ENCODE assay signal across 7 cellular contexts in the genomic region with DNA sequence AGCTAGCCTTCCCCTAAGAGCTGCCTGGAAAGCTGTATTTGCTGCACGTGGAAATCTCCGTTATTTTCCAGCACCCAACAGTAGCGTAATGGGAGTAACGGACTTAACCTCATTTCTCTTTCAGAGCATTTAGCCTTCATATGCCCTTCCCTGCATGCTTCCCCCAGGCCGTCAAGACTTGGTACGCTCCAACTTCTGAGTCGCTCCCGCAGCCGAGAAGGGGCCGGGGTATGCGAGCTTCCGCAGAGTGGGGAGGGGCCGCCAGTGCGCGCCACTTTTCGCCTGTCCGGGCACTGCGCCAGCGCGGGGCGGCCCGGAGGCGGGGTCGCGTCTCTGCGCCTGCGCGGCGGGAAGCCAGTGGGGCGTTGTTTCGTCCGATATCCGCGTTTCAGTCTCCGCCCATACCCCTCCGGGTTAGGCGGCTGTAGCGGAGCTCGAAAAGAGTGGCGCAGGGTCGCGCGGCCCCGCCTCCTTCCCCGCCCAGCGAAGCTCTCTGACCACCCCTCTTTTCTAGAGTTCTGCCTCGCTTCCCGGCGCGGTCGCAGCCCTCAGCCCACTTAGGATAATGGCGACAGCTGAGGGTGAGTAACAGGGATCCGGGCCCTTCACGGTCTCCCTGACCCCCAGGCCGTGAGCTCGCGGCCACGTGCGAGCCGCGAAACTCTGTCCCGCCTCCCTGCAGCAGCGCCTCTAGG. TPM values are rescaled to one million over a fixed set of nuclear protein-coding genes. Genes with fewer than 3 reads are reported as not detected.
DNase-seq lines count a peak whose midpoint lies in the region; ATAC-seq, FAIRE-seq and TF ChIP-seq lines count a peak whose summit lies in the region.

Gene PAICS (plus strand): TSS at position 513 of the 695 bp plus-strand sequence. CDS start 53 bp downstream, at position 566.

- peaks cover 85% of the 10 kb centered on the region for H3K79me2 ChIP-seq in astrocyte (ENCODE audit: insufficient read depth, low read length)

- H3K9me3 Mint-ChIP-seq in T-helper 2 cell treated with Interferon-gamma antibody and Interleukin-4, amounts not matched to agents 5 μg/mL and 100 μg/mL, for 36 hours, result no peaks in the 10 kb centered on the region
- H3K9me3 Mint-ChIP-seq in astrocyte (ENCODE audit: unreplicated experiment), result no peaks in the 10 kb centered on the region

- H3K27ac Mint-ChIP-seq in T-helper 2 cell treated with Interferon-gamma antibody and Interleukin-4, amounts not matched to agents 5 μg/mL and 100 μg/mL, for 36 hours, result peak within 1 kb of the TSS; percentile 97
- H3K27ac Mint-ChIP-seq in astrocyte (ENCODE audit: unreplicated experiment), result peak within 1 kb of the TSS; percentile 92

- no peaks in the 10 kb centered on the region for H3K27me3 ChIP-seq in astrocyte (ENCODE audit: insufficient read depth, low read length)

- H2AFZ ChIP-seq in astrocyte (ENCODE audit: low read depth, low read length), result peak within 1 kb of the TSS; percentile 98

- peak within 1 kb of the TSS; percentile 95 for H3K4me2 ChIP-seq in astrocyte (ENCODE audit: low read length)

- no peaks in the 10 kb centered on the region for H3K27me3 Mint-ChIP-seq in T-helper 2 cell treated with Interferon-gamma antibody and Interleukin-4, amounts not matched to agents 5 μg/mL and 100 μg/mL, for 36 hours (ENCODE audit: low read depth)
- no peaks in the 10 kb centered on the region for H3K27me3 Mint-ChIP-seq in astrocyte (ENCODE audit: low read depth, unreplicated experiment)

- H3K4me1 Mint-ChIP-seq in T-helper 2 cell treated with Interferon-gamma antibody and Interleukin-4, amounts not matched to agents 5 μg/mL and 100 μg/mL, for 36 hours (ENCODE audit: low read depth), result peaks cover 36% of the 10 kb centered on the region
- peaks cover 5% of the 10 kb centered on the region for H3K4me1 Mint-ChIP-seq in astrocyte (ENCODE audit: low read depth, unreplicated experiment)

- peak within 1 kb of the TSS; percentile 86 for H3K27ac ChIP-seq in astrocyte (ENCODE audit: low read depth, low read length)

- FAIRE-seq in astrocyte (lab: Jason Lieb, UNC), result no peak

- ATAC-seq in GM18502 (IDR thresholded peaks at IDR 0.05; ENCODE audit: poor library complexity, unreplicated experiment), result peak; percentile 73
- ATAC-seq in HG02970 (IDR thresholded peaks at IDR 0.05; ENCODE audit: low FRiP score, unreplicated experiment), result peak; percentile 72

- H3K4me1 ChIP-seq in astrocyte (ENCODE audit: insufficient read depth, low read length), result peaks cover 4% of the 10 kb centered on the region

- H3K4me3 ChIP-seq in astrocyte (ENCODE audit: insufficient read depth, low read depth, low read length), result peak within 1 kb of the TSS; percentile 94

- H3K4me3 Mint-ChIP-seq in T-helper 2 cell treated with Interferon-gamma antibody and Interleukin-4, amounts not matched to agents 5 μg/mL and 100 μg/mL, for 36 hours, result peak within 1 kb of the TSS; percentile 93
- peak within 1 kb of the TSS; percentile 92 for H3K4me3 Mint-ChIP-seq in astrocyte (ENCODE audit: unreplicated experiment)

- peaks cover 23% of the 10 kb centered on the region for H4K20me1 ChIP-seq in astrocyte (ENCODE audit: insufficient read depth, low read length)

- H3K9ac ChIP-seq in astrocyte (ENCODE audit: low read length), result peak within 1 kb of the TSS; percentile 93

- no peak for TF ChIP-seq CTCF in astrocyte (IDR thresholded peaks at IDR 0.05; ENCODE audit: insufficient read depth, low read depth, low read length)

- no peaks in the 10 kb centered on the region for H3K9me3 ChIP-seq in astrocyte (ENCODE audit: insufficient read depth, low read depth, low read length)

- H3K36me3 Mint-ChIP-seq in T-helper 2 cell treated with Interferon-gamma antibody and Interleukin-4, amounts not matched to agents 5 μg/mL and 100 μg/mL, for 36 hours (ENCODE audit: low read depth), result peaks cover 17% of the 10 kb centered on the region
- peaks cover 4% of the 10 kb centered on the region for H3K36me3 Mint-ChIP-seq in astrocyte (ENCODE audit: low read depth, unreplicated experiment)

- peaks cover 5% of the 10 kb centered on the region for H3K36me3 ChIP-seq in astrocyte (ENCODE audit: insufficient read depth, low read length)

- DNase-seq in NCI-H1930 (lab: John Stamatoyannopoulos, UW) (peak; percentile 87 to 93), astrocyte (ENCODE audit: low read depth) (peak; percentile 83), hepatic stellate cell (ENCODE audit: low spot score) (peak; percentile 90), renal cortical epithelial cell (ENCODE audit: low read depth) (peak; percentile 83)
- DNase-seq in T-helper 2 cell treated with Interferon-gamma antibody and Interleukin-4, amounts not matched to agents 5 μg/mL and 100 μg/mL, for 36 hours (ENCODE audit: low spot score), result peak; percentile 98

RNA-seq across cellular contexts. Expression of gene PAICS, which starts in this region (rescaled TPM):
- total RNA-seq in astrocyte (146 and 150 TPM in 2 replicates), renal cortical epithelial cell (62.7 and 137 TPM in 2 replicates)

Comparison
In these comparisons a context has a peak if more than half of its experiments do, and no peak if none do; other contexts are left out.
1. Peak in every context shown above with its lines: DNase-seq, ATAC-seq, H3K4me3 ChIP-seq and H3K27ac ChIP-seq.